In genomic region chr19:24033308-24033961, GRCh38 we compare ENCODE assay signal across 8 cellular contexts. TPM values are rescaled to one million over a fixed set of nuclear protein-coding genes. Genes with fewer than 3 reads are reported as not detected.
DNase-seq lines count a peak whose midpoint lies in the region; ATAC-seq, FAIRE-seq and TF ChIP-seq lines count a peak whose summit lies in the region.

No MANE protein-coding gene starts in this region.

- peak overlapping the region; percentile 83 for H3K27ac ChIP-seq in GM12878 (ENCODE audit: control insufficient read depth, insufficient read depth)

- H3K27me3 ChIP-seq in GM12878 (replicated peaks in 1 of 2; ENCODE audit: control insufficient read depth in 2 of 2, insufficient read depth in 2 of 2, low read length in 1 of 2): no peaks in the 10 kb centered on the region

- in situ Hi-C loops in GM13977 (cut with MboI; ENCODE audit: low pct_unique_long_range_greater_than_20kb, low sequenced_read_pairs, unreplicated experiment): no loop called here
- in situ Hi-C loops in GM12878 (cut with MboI): no loop called here

- intact Hi-C loops in GM12878 (cut with micrococcal nuclease; ENCODE audit: unreplicated experiment) (no loop called here), sciatic nerve (cut with DNase I) (no loop called here)

- ATAC-seq in HG02852 (IDR thresholded peaks at IDR 0.05; ENCODE audit: unreplicated experiment): peak; percentile 94
- ATAC-seq in GM12878: peak; percentile 98
- ATAC-seq in sciatic nerve: peak; percentile 99

- TF ChIP-seq EP300 in GM12878 (IDR thresholded peaks at IDR 0.05; ENCODE audit: borderline replicate concordance in 1 of 2, control insufficient read depth in 1 of 2, low read depth in 2 of 2, low read length in 2 of 2): no peak

- peak overlapping the region; percentile 67 for H3K4me2 ChIP-seq in GM12878 (ENCODE audit: control insufficient read depth, insufficient read depth)

- no TSS peak for BruUV-seq in GM12878 (replicated peaks; lab: Mats Ljungman, UMichigan)

- no peaks in the 10 kb centered on the region for H4K20me1 ChIP-seq in GM12878 (ENCODE audit: control insufficient read depth, insufficient read depth)

- peak overlapping the region; percentile 85 for H2AFZ ChIP-seq in GM12878 (ENCODE audit: control insufficient read depth, low read depth, low read length)

- SMC1A ChIA-PET in GM12878 (lab: Charles Lee; ENCODE audit: uncharacterized antibody, unreplicated experiment): interaction anchor here (2.4 kb wide), 1 partner anchor 54 kb away, joined by 8 read pairs; the partner anchor contains the start of gene ZNF254

- POLR2A ChIA-PET in GM12878 (lab: Charles Lee): no interaction called here

- H3K4me3 ChIP-seq in GM12878: peak overlapping the region; percentile 99

- FAIRE-seq in GM12878 (lab: Jason Lieb, UNC): peak; percentile 93

- no peaks in the 10 kb centered on the region for H3K4me1 ChIP-seq in GM12878 (ENCODE audit: control insufficient read depth, insufficient read depth, low read length)

- TF ChIP-seq POLR2A in GM12878 (IDR thresholded peaks at IDR 0.05; ENCODE audit: low read depth, low read length): peak; percentile 88

- no peak for TF ChIP-seq RAD21 in GM12878 (IDR thresholded peaks at IDR 0.05; ENCODE audit: insufficient read depth, low read depth, low read length)

- H3K9ac ChIP-seq in GM12878 (ENCODE audit: control insufficient read depth, insufficient read depth, low read length): peak overlapping the region; percentile 81

- CTCF ChIA-PET in GM12878 (lab: Yijun Ruan, JAX): no interaction called here

- DNase-seq in GM13977 (ENCODE audit: low spot score) (peak; percentile 94), NCI-H1694 treated with DMSO at 0.1 percent for 48 hours (lab: John Stamatoyannopoulos, UW) (peak; percentile 93), T1000 (lab: John Stamatoyannopoulos, UW) (peak; percentile 68), GM12878 (ENCODE audit: low read depth, low spot score) (peak; percentile 51), iPS DF 19.7 (ENCODE audit: low read depth, low spot score) (peak; percentile 85), sciatic nerve (ENCODE audit: low spot score) (peak; percentile 89), NOMO-1 treated with dmso at 0.1 percent for 144 hours (lab: John Stamatoyannopoulos, UW; ENCODE audit: unreplicated experiment) (no peak)

- peaks cover 5% of the 10 kb centered on the region; the same call in 2 of the 3 replicates for H3K9me3 ChIP-seq in GM12878 (replicated peaks; ENCODE audit: control insufficient read depth, insufficient read depth, low read length)

- peaks cover 9% of the 10 kb centered on the region for H3K79me2 ChIP-seq in GM12878 (ENCODE audit: control insufficient read depth, insufficient read depth, low read length)

- RAD21 ChIA-PET in GM12878 (lab: Charles Lee; ENCODE audit: unreplicated experiment): interaction anchor here (0.7 to 1.1 kb wide), 3 partner anchors 10 to 57 kb away, joined by 3 to 4 read pairs (median 3); partner anchors contain the start of gene ZNF254

- WGBS in GM12878 (ENCODE audit: insufficient coverage, insufficient replicate concordance, low lambda C conversion rate, missing lambda C conversion rate): 2% methylated on average over 31 of the region's 40 CpGs

- TF ChIP-seq CTCF in GM13977 (IDR thresholded peaks at IDR 0.05; ENCODE audit: extremely low read depth, insufficient read depth, missing control alignments) (peak; percentile 14), GM12878 (IDR thresholded peaks at IDR 0.05 in 2 of 3, conservative IDR thresholded peaks at IDR 0.05 in 1 of 3; ENCODE audit: control insufficient read depth in 2 of 3, extremely low read depth in 1 of 3, insufficient read depth in 1 of 3, low read depth in 3 of 3, low read length in 3 of 3) (peak in 1 of 3 experiments; percentile 2; a peak in 1 of 6 replicates)

- H3K36me3 ChIP-seq in GM12878 (ENCODE audit: control insufficient read depth in 2 of 2, insufficient read depth in 2 of 2, low read length in 1 of 2): peaks cover 0 to 4% of the 10 kb centered on the region in 2 experiments; a peak in 1 of 4 replicates

TF ChIP-seq in GM12878, 131 proteins besides CTCF, POLR2A, EP300 and RAD21 (continues in another document):
- peak; percentile 36 to 39; a peak in 1 of 4 replicates for TF ChIP-seq IKZF2 (IDR thresholded peaks at IDR 0.05)
- peak; percentile 74; the same call in 1 of the 2 replicates for TF ChIP-seq TAF1 (IDR thresholded peaks at IDR 0.05; ENCODE audit: borderline replicate concordance, low read depth, low read length)
- peak; percentile 92 for TF ChIP-seq YY1 (IDR thresholded peaks at IDR 0.05; ENCODE audit: low read depth, low read length)
- peak; percentile 37 for TF ChIP-seq MXI1 (IDR thresholded peaks at IDR 0.05; ENCODE audit: low read depth, low read length)
- no peak for TF ChIP-seq ZNF384 (IDR thresholded peaks at IDR 0.05; ENCODE audit: borderline replicate concordance, low read depth, low read length)
- TF ChIP-seq POU2F2 (IDR thresholded peaks at IDR 0.05; ENCODE audit: borderline replicate concordance, low read depth, low read length): peak; percentile 66; the same call in 2 of the 3 replicates
- peak; percentile 56; the same call in 1 of the 2 replicates for TF ChIP-seq LARP7 (IDR thresholded peaks at IDR 0.05)
- TF ChIP-seq PAX8 (IDR thresholded peaks at IDR 0.05): no peak
- TF ChIP-seq MYC (IDR thresholded peaks at IDR 0.05; ENCODE audit: insufficient read depth, insufficient read length, insufficient replicate concordance, low read length, severe bottlenecking): peak; percentile 34
- TF ChIP-seq ZSCAN29 (IDR thresholded peaks at IDR 0.05): no peak
- TF ChIP-seq CREB1 (IDR thresholded peaks at IDR 0.05; ENCODE audit: low read depth): no peak
- TF ChIP-seq TCF12 (IDR thresholded peaks at IDR 0.05; ENCODE audit: low read depth, low read length): 0 out of 2 replicates have a peak, but pooled peaks have one; percentile 6
- no peak for TF ChIP-seq ZBTB40 (IDR thresholded peaks at IDR 0.05; ENCODE audit: borderline replicate concordance)
- peak; percentile 25; the same call in 1 of the 2 replicates for TF ChIP-seq PKNOX1 (IDR thresholded peaks at IDR 0.05)
- peak; percentile 71; the same call in 1 of the 2 replicates for TF ChIP-seq EED (IDR thresholded peaks at IDR 0.05; ENCODE audit: low read depth)

RNA-seq across cellular contexts. Expression of gene ZNF254, which starts 53.6 kb away (rescaled TPM):
- total RNA-seq in GM12878 (2013; cell fraction: nucleolus; rRNA removed): 71.5 and 73.7 TPM in 2 replicates
- total RNA-seq in GM12878 (2014; rRNA removed) (10.6 and 11.7 TPM in 2 replicates), GM12878 (2014; rRNA removed; fragmentation: Illumina TruSeq; extraction: Trizol) (15.0 and 15.7 TPM in 2 replicates), GM12878 (2021) (7.8 and 11.9 TPM in 2 replicates), sciatic nerve (22.2 TPM)
- polyA plus RNA-seq in GM12878 (2011; ENCODE audit: low read depth): 4.9 TPM
- polyA plus RNA-seq in GM12878 (2011; rRNA removed) (1.5 and 2.2 TPM in 2 replicates), GM12878 (2014; fragmentation: Illumina TruSeq; extraction: Trizol) (10.0 and 10.6 TPM in 2 replicates), GM12878 (2014; fragmentation: Nextera tagmentation; extraction: Ambion mirVana) (1 to 10 TPM; 7.8 to 8.5 TPM), GM12878 (2014; rRNA removed) (6.1 and 8.7 TPM in 2 replicates), GM12878 (2016; fragmentation: Nextera tagmentation; extraction: Ambion mirVana) (1 to 10 TPM; 8.4 to 8.5 TPM)
- polyA plus RNA-seq in GM12878 (2011; cell fraction: cytosol; rRNA removed): 0.93 and 0.99 TPM in 2 replicates
- polyA plus RNA-seq in GM12878 (2011; cell fraction: nucleus; rRNA removed): 1.3 and 2.2 TPM in 2 replicates
- 4.1 and 5.6 TPM in 2 replicates for polyA plus RNA-seq in GM12878 (2012)
- polyA minus RNA-seq in GM12878 (2011; rRNA and poly(A)+ RNA removed): 0.82 and 1.4 TPM in 2 replicates
- polyA minus RNA-seq in GM12878 (2011; cell fraction: cytosol; rRNA and poly(A)+ RNA removed): 0.27 and 0.83 TPM in 2 replicates
- 1.3 and 3.3 TPM in 2 replicates for polyA minus RNA-seq in GM12878 (2011; cell fraction: nucleus; rRNA and poly(A)+ RNA removed)
